Comparison of ENCODE assay signal across 27 cellular contexts in genomic region chrX:133380882-133381619, GRCh38. TPM values are rescaled to one million over a fixed set of nuclear protein-coding genes. Genes with fewer than 3 reads are reported as not detected.
DNase-seq lines count a peak whose midpoint lies in the region; ATAC-seq and TF ChIP-seq lines count a peak whose summit lies in the region.
"Had no signal": no experiment of that assay in that cellular context is flagged by ENCODE, and none has a peak within 500 bp of the region (broad histone marks: within the 10 kb centered on the region; RNA-seq: fewer than 3 reads in every experiment).

No MANE protein-coding gene starts in this region.

- ATAC-seq in GM18502 (IDR thresholded peaks at IDR 0.05; ENCODE audit: poor library complexity, unreplicated experiment) = peak; percentile 82
- ATAC-seq in GM21360 (IDR thresholded peaks at IDR 0.05; ENCODE audit: unreplicated experiment) = peak; percentile 61
- peak; percentile 71 for ATAC-seq in HG02885 (IDR thresholded peaks at IDR 0.05; ENCODE audit: poor library complexity, unreplicated experiment)
- ATAC-seq: gastrocnemius medialis; naive thymus-derived CD4-positive, alpha-beta T cell; stimulated activated naive CD8-positive, alpha-beta T cell treated with anti-CD3 and anti-CD28 coated beads, Interleukin-15, Interleukin-2, amounts not matched to agents 100 U/mL and 50 U/mL, for 24 hours had no signal

- H3K36me3 ChIP-seq in endodermal cell (ENCODE audit: control insufficient read depth, insufficient read depth, low read length) (peaks cover 58% of the 10 kb centered on the region), trophoblast cell (ENCODE audit: control insufficient read depth in 1 of 2, insufficient read depth in 2 of 2, low read length in 2 of 2) (peaks cover 0 to 2% of the 10 kb centered on the region in 2 experiments)
- H3K36me3 ChIP-seq: gastrocnemius medialis, tibial nerve had no signal

- no peaks in the 10 kb centered on the region for H3K27me3 Mint-ChIP-seq in endodermal cell (ENCODE audit: insufficient read depth)

- no peaks in the 10 kb centered on the region for H3K79me1 ChIP-seq in trophoblast cell (ENCODE audit: low read length)

- DNase-seq in endodermal cell = no peak
- DNase-seq in trophoblast cell = no peak
- no peak for DNase-seq in stimulated activated naive CD4-positive, alpha-beta T cell (lab: John Stamatoyannopoulos, UW)
- no peak for DNase-seq in stimulated activated CD4-positive, alpha-beta T cell treated with anti-CD3 and anti-CD28 coated beads, Interleukin-12 subunit alpha, Interleukin-12 subunit beta, amount 100 ng/mL, for 4 hours
- DNase-seq in T-helper 9 cell = no peak
- DNase-seq: activated CD4-positive, alpha-beta T cell treated with anti-CD3 and anti-CD28 coated beads for 48 hours; activated CD8-positive, alpha-beta memory T cell treated with anti-CD3 and anti-CD28 coated beads, Interleukin-2, amount 50 U/mL, for 48 hours; activated gamma-delta T cell; amniotic stem cell; DMS79; gastrocnemius medialis; KG1; kidney glomerular epithelial cell; naive thymus-derived CD4-positive, alpha-beta T cell; NCI-H1092; NCI-H2029 treated with DMSO at 0.1 percent for 48 hours; NCI-H446 treated with DMSO at 0.1 percent for 48 hours; NK-92 treated with Interleukin-12 subunit alpha and Interleukin-12 subunit beta, amount 100 ng/mL, for 24 hours; stimulated activated CD4-positive, alpha-beta T cell treated with anti-CD3 and anti-CD28 coated beads, Interleukin-2, amount 100 ng/mL, for 24 hours; stimulated activated naive CD8-positive, alpha-beta T cell treated with anti-CD3 and anti-CD28 coated beads, Interleukin-15, Interleukin-2, amounts not matched to agents 100 U/mL and 50 U/mL, for 24 hours had no signal

- H3K4me1 ChIP-seq in endodermal cell (ENCODE audit: control insufficient read depth, insufficient read depth, low read length) (peaks cover 7% of the 10 kb centered on the region), trophoblast cell (ENCODE audit: control insufficient read depth in 1 of 2, insufficient read depth in 2 of 2, low read length in 2 of 2) (peaks cover 2 to 5% of the 10 kb centered on the region in 2 experiments)

- no peak overlapping the region for H3K27ac ChIP-seq in endodermal cell (ENCODE audit: low read depth, low read length)
- no peak overlapping the region for H3K27ac ChIP-seq in trophoblast cell (ENCODE audit: low read depth, low read length)
- H3K27ac ChIP-seq: epithelial cell of prostate, gastrocnemius medialis, RWPE1, tibial nerve had no signal

- H3K9me3 ChIP-seq in endodermal cell (ENCODE audit: control insufficient read depth, low read length) = no peaks in the 10 kb centered on the region
- no peaks in the 10 kb centered on the region for H3K9me3 ChIP-seq in trophoblast cell (ENCODE audit: insufficient read depth, low read depth, low read length)
- H3K9me3 ChIP-seq: gastrocnemius medialis, tibial nerve had no signal

- no peak overlapping the region for H3K18ac ChIP-seq in trophoblast cell (ENCODE audit: low read length)

- no peak overlapping the region for H3K23ac ChIP-seq in trophoblast cell (ENCODE audit: low read length)

- no peak overlapping the region for H2AK5ac ChIP-seq in trophoblast cell (ENCODE audit: low read length)

- H2BK120ac ChIP-seq in trophoblast cell (ENCODE audit: insufficient read depth, low read length, poor library complexity) = no peak overlapping the region

- H3K4me2 ChIP-seq in trophoblast cell (ENCODE audit: low read length) = no peak overlapping the region

- H2BK12ac ChIP-seq in trophoblast cell (ENCODE audit: low read length) = no peak overlapping the region

- H3K9ac ChIP-seq in endodermal cell (ENCODE audit: extremely low read depth, low read length, poor library complexity, severe bottlenecking) (no peak overlapping the region), trophoblast cell (ENCODE audit: low read length) (no peak overlapping the region)

- no peak overlapping the region for H3K14ac ChIP-seq in trophoblast cell (ENCODE audit: low read length)

- no peak overlapping the region for H3K4me3 Mint-ChIP-seq in endodermal cell
- H3K4me3 Mint-ChIP-seq: memory B cell; naive thymus-derived CD4-positive, alpha-beta T cell had no signal

- no peaks in the 10 kb centered on the region for H3K9me3 Mint-ChIP-seq in endodermal cell
- H3K9me3 Mint-ChIP-seq: memory B cell had no signal

- H4K12ac ChIP-seq in trophoblast cell (ENCODE audit: low read depth, low read length) = no peak overlapping the region

- H3K4ac ChIP-seq in trophoblast cell (ENCODE audit: low read depth, low read length) = no peak overlapping the region

- H3K27ac Mint-ChIP-seq in endodermal cell = peak overlapping the region; percentile 48
- H3K27ac Mint-ChIP-seq: memory B cell; naive thymus-derived CD4-positive, alpha-beta T cell had no signal

- H2BK5ac ChIP-seq in trophoblast cell (ENCODE audit: low read depth, low read length, poor library complexity) = no peak overlapping the region

- no peak overlapping the region for H4K91ac ChIP-seq in trophoblast cell (ENCODE audit: low read depth, low read length)

- 93 to 100% methylated on average over 1 to 8 of the region's 8 CpGs for WGBS in endodermal cell (ENCODE audit: insufficient coverage in 1 of 2, insufficient read length in 1 of 2), 2 experiments
- WGBS in trophoblast cell (ENCODE audit: extremely low coverage, insufficient coverage, insufficient read length) = no CpG with 5 or more reads among the region's 8 CpGs

- peaks cover 72% of the 10 kb centered on the region for H3K36me3 Mint-ChIP-seq in endodermal cell (ENCODE audit: low read depth)
- H3K36me3 Mint-ChIP-seq: memory B cell; naive thymus-derived CD4-positive, alpha-beta T cell had no signal

- peaks cover 74% of the 10 kb centered on the region for H3K4me1 Mint-ChIP-seq in endodermal cell
- H3K4me1 Mint-ChIP-seq: naive thymus-derived CD4-positive, alpha-beta T cell had no signal

- TF ChIP-seq CTCF in endodermal cell (conservative IDR thresholded peaks at IDR 0.05) = no peak

- no peak overlapping the region for H2AFZ ChIP-seq in trophoblast cell (ENCODE audit: insufficient read depth, low read length, poor library complexity)

- H4K8ac ChIP-seq in trophoblast cell (ENCODE audit: low read depth, low read length) = no peak overlapping the region

- H3K4me3 ChIP-seq in endodermal cell (ENCODE audit: low read length) (no peak overlapping the region), trophoblast cell (ENCODE audit: low read depth, low read length) (no peak overlapping the region)
- H3K4me3 ChIP-seq: gastrocnemius medialis, tibial nerve had no signal

- H3K27me3 ChIP-seq in endodermal cell (ENCODE audit: control insufficient read depth, insufficient read depth, low read length, poor library complexity, severe bottlenecking) (no peaks in the 10 kb centered on the region), trophoblast cell (ENCODE audit: insufficient read depth, low read length) (no peaks in the 10 kb centered on the region)
- H3K27me3 ChIP-seq: gastrocnemius medialis had no signal

- H3K79me2 ChIP-seq in trophoblast cell (ENCODE audit: control insufficient read depth, insufficient read depth, low read length, poor library complexity) = no peaks in the 10 kb centered on the region

RNA-seq across cellular contexts. Expression of gene GPC4, which starts 34.2 kb away (rescaled TPM):
- total RNA-seq in endodermal cell = 100 to 1,000 TPM; 281 to 829 TPM
- polyA plus RNA-seq in endodermal cell (2013, experiment 1 of 2) = 119 TPM
- 101 TPM for polyA plus RNA-seq in endodermal cell (2013, experiment 2 of 2)
- polyA plus RNA-seq in trophoblast cell (2013) = 57.5 and 60.5 TPM in 2 replicates
- polyA plus RNA-seq: naive thymus-derived CD4-positive, alpha-beta T cell had no signal
